9 cellular contexts compared by ENCODE assay signal in genomic region chr14:104677506-104678332, GRCh38. TPM values are rescaled to one million over a fixed set of nuclear protein-coding genes. Genes with fewer than 3 reads are reported as not detected.
DNase-seq lines count a peak whose midpoint lies in the region; ATAC-seq, FAIRE-seq and TF ChIP-seq lines count a peak whose summit lies in the region.
"Had no signal": no experiment of that assay in that cellular context is flagged by ENCODE, and none has a peak within 500 bp of the region (broad histone marks: within the 10 kb centered on the region; RNA-seq: fewer than 3 reads in every experiment).

No MANE protein-coding gene starts in this region.

- no peaks in the 10 kb centered on the region for H3K36me3 ChIP-seq in kidney (ENCODE audit: control insufficient read depth in 1 of 2, insufficient read depth in 2 of 2, low read length in 2 of 2)

- FAIRE-seq in kidney (lab: Jason Lieb, UNC): no peak
- FAIRE-seq: frontal cortex had no signal

- H3K4me3 ChIP-seq in cardiac fibroblast (replicated peaks in 1 of 2; ENCODE audit: low read depth in 2 of 2, low read length in 2 of 2) (peak overlapping the region; percentile 43 to 51), kidney (ENCODE audit: low read length in 2 of 2) (peak overlapping the region; percentile 55 to 66)

- peak; percentile 45 for ATAC-seq in GM21717 (IDR thresholded peaks at IDR 0.05; ENCODE audit: unreplicated experiment)

- peak overlapping the region; percentile 91 for H3K27ac ChIP-seq in VCaP
- peak overlapping the region; percentile 50 to 78 for H3K27ac ChIP-seq in kidney (ENCODE audit: low read depth in 2 of 2, low read length in 2 of 2)

- intact Hi-C loops in kidney (cut with DNase I): no loop called here

- peaks cover 18 to 39% of the 10 kb centered on the region in 2 donors for H3K4me1 ChIP-seq in kidney (ENCODE audit: control insufficient read depth in 1 of 2, insufficient read depth in 1 of 2, low read depth in 1 of 2, low read length in 2 of 2)

- in situ Hi-C loops in Caki2 (cut with HindIII; ENCODE audit: low pct_unique_long_range_greater_than_20kb, low sequenced_read_pairs): no loop called here

- no peaks in the 10 kb centered on the region for H3K9me3 ChIP-seq in kidney (ENCODE audit: control insufficient read depth in 1 of 2, low read length in 2 of 2)

- peak; percentile 90 for DNase-seq in Caki2 (ENCODE audit: low read depth)
- DNase-seq in NAMALWA (ENCODE audit: low spot score): peak; percentile 66
- peak; percentile 80 to 83 for DNase-seq in cardiac fibroblast (ENCODE audit: low read depth in 2 of 2)
- DNase-seq in kidney: peak; percentile 93
- DNase-seq in stimulated activated CD4-positive, alpha-beta T cell treated with anti-CD3 and anti-CD28 coated beads, Interleukin-15, amount 100 ng/mL, for 1 hour (ENCODE audit: low read depth in 1 of 2, low spot score in 1 of 2): peak; percentile 57 to 72
- DNase-seq in OCI-M2 (lab: John Stamatoyannopoulos, UW; ENCODE audit: unreplicated experiment): no peak

- TF ChIP-seq CTCF in VCaP (conservative IDR thresholded peaks at IDR 0.05): no peak
- TF ChIP-seq CTCF in cardiac fibroblast (IDR thresholded peaks at IDR 0.05; ENCODE audit: low read depth, low read length): no peak
- no peak for TF ChIP-seq CTCF in kidney (IDR thresholded peaks at IDR 0.05; ENCODE audit: borderline replicate concordance, extremely low read depth, insufficient read depth)

- H3K9ac ChIP-seq in kidney (ENCODE audit: low read length in 2 of 2): peak overlapping the region; percentile 39 to 71

RNA-seq across cellular contexts. Expression of gene INF2, which starts 11.7 kb away (rescaled TPM):
- 21.6 and 40.7 TPM in 2 replicates for total RNA-seq in Caki2 (2014; rRNA removed; shearing (Covaris generic); ENCODE audit: low replicate concordance)
- 82.7 TPM for total RNA-seq in kidney
- 58.5 TPM for polyA plus RNA-seq in kidney (ENCODE audit: insufficient read depth, low read depth, low replicate concordance)

RNA-seq across cellular contexts. Expression of gene ADSS1, which starts 46.3 kb away (rescaled TPM):
- 2.2 and 4.2 TPM in 2 replicates for total RNA-seq in Caki2 (2014; rRNA removed; shearing (Covaris generic); ENCODE audit: low replicate concordance)
- total RNA-seq in kidney: 7.5 TPM
- 16.5 TPM for polyA plus RNA-seq in kidney (ENCODE audit: insufficient read depth, low read depth, low replicate concordance)
